26 cellular contexts compared by ENCODE assay signal in the genomic region with DNA sequence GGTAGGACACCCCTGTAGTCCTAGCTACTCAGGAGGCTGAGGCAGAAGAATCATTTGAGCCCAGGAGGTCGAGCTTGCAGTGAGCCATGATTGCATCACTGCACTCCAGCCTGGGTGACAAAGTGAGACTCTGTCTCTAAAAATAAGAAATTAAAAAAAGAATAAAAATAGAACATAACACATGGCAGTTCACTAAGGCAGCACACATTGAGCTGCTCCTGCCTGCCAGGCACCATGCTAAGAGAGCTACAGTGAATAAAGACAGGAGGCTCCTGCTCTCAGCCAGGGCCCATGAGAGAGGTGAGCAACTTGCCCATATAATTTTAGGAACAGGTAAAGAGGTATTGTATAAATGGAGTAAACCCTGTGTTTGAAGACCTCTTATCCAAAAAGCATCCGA.
"Had no signal": no experiment of that assay in that cellular context is flagged by ENCODE, and none has a peak within 500 bp of the region (broad histone marks: within the 10 kb centered on the region; RNA-seq: fewer than 3 reads in every experiment).

No MANE protein-coding gene starts in this region.

- H3K36me3 ChIP-seq: Peyer's patch had no signal

- ATAC-seq: activated CD8-positive, alpha-beta memory T cell treated with anti-CD3 and anti-CD28 coated beads, Interleukin-2, amount 10 ng/mL, durations not matched to agents 7 days and 5 days; activated naive CD4-positive, alpha-beta T cell treated with anti-CD3 and anti-CD28 coated beads, Interleukin-2, amount 50 U/mL, for 72 hours; activated naive CD8-positive, alpha-beta T cell treated with anti-CD3 and anti-CD28 coated beads, Interleukin-2, amount 50 U/mL, for 24 hours; HepG2; T-helper 17 cell had no signal

- DNase-seq: activated B cell treated with CpG ODN at 0.5 μM for 24 hours; activated CD4-positive, alpha-beta T cell treated with anti-CD3 and anti-CD28 coated beads for 1 hour; activated CD4-positive, alpha-beta T cell treated with anti-CD3 and anti-CD28 coated beads, Interleukin-2, amount 10 ng/mL, durations not matched to agents 24 days and 14 days; activated CD4-positive, alpha-beta T cell treated with anti-CD3 and anti-CD28 coated beads, Interleukin-2, amount 50 U/mL, for 48 hours; activated CD8-positive, alpha-beta memory T cell treated with anti-CD3 and anti-CD28 coated beads, Interleukin-2, amount 10 ng/mL, durations not matched to agents 7 days and 5 days; activated effector memory CD4-positive, alpha-beta T cell treated with Interleukin-2 at 50 U/mL for 16 hours; activated naive CD4-positive, alpha-beta T cell treated with Interleukin-2 at 50 U/mL for 16 hours; activated naive CD8-positive, alpha-beta T cell treated with anti-CD3 and anti-CD28 coated beads, Interleukin-2, amount 50 U/mL, for 24 hours; activated T-cell treated with anti-CD3 and anti-CD28 coated beads, Interleukin-2, amount 50 U/mL, for 24 hours; amniotic stem cell; NCI-H1105; NCI-H1436; NCI-H1694 treated with DMSO at 0.1 percent for 48 hours; NCI-H2029 treated with DMSO at 0.1 percent for 48 hours; NCI-H345; NCI-H510A; NCI-H526 treated with DMSO at 0.1 percent for 48 hours; NCI-H82; Peyer's patch; SHP77 treated with DMSO at 0.1 percent for 48 hours; T-helper 17 cell; T-helper 9 cell had no signal

- H3K27me3 ChIP-seq: Peyer's patch had no signal

- H3K9me3 ChIP-seq: Peyer's patch had no signal

- H3K4me3 ChIP-seq: Peyer's patch had no signal

- H3K27ac ChIP-seq: KMS-11, Peyer's patch, RWPE1 had no signal

- H3K4me1 ChIP-seq: Peyer's patch had no signal
